ENCODE assay signal across 19 cellular contexts in genomic region chr17:63588797-63589196, GRCh38. TPM values are rescaled to one million over a fixed set of nuclear protein-coding genes. Genes with fewer than 3 reads are reported as not detected.
DNase-seq lines count a peak whose midpoint lies in the region; ATAC-seq and TF ChIP-seq lines count a peak whose summit lies in the region.
"Had no signal": no experiment of that assay in that cellular context is flagged by ENCODE, and none has a peak within 500 bp of the region (broad histone marks: within the 10 kb centered on the region; RNA-seq: fewer than 3 reads in every experiment).

No MANE protein-coding gene starts in this region.

- DNase-seq in NCI-H1092 treated with DMSO at 0.1 percent for 48 hours (lab: John Stamatoyannopoulos, UW) (peak; percentile 3), NCI-H1092 (lab: John Stamatoyannopoulos, UW) (no peak), NCI-H1694 treated with DMSO at 0.1 percent for 48 hours (lab: John Stamatoyannopoulos, UW) (peak; percentile 47)
- no peak for DNase-seq in CD4-positive, alpha-beta T cell
- DNase-seq in stimulated activated effector memory CD8-positive, alpha-beta T cell treated with anti-CD3 and anti-CD28 coated beads, Interleukin-12 subunit alpha, Interleukin-12 subunit beta, amount 100 ng/mL, for 72 hours (ENCODE audit: low spot score in 2 of 2): no peak
- no peak for DNase-seq in naive thymus-derived CD4-positive, alpha-beta T cell
- DNase-seq: 8988T, Caco-2, DMS79 treated with DMSO at 0.1 percent for 48 hours, EL, GM23248, HCEC 1CT, IMR-90 had no signal

- no peak overlapping the region for H3K27ac ChIP-seq in CD4-positive, alpha-beta T cell (ENCODE audit: low read depth, low read length)
- H3K27ac ChIP-seq in naive thymus-derived CD4-positive, alpha-beta T cell (ENCODE audit: low read depth, low read length): no peak overlapping the region
- H3K27ac ChIP-seq: BLaER1 treated with 17β-estradiol and CSF1 and Interleukin-3, amounts not matched to agents 10 nM and 100 nM; GM23248; HL-60 had no signal

- no peaks in the 10 kb centered on the region for H3K9me3 ChIP-seq in CD4-positive, alpha-beta T cell (ENCODE audit: control insufficient read depth, low read length)
- H3K9me3 ChIP-seq in naive thymus-derived CD4-positive, alpha-beta T cell (ENCODE audit: control insufficient read depth in 2 of 3, low read length in 3 of 3): no peaks in the 10 kb centered on the region
- H3K9me3 ChIP-seq: BLaER1 treated with 17β-estradiol and CSF1 and Interleukin-3, amounts not matched to agents 10 nM and 100 nM; Caco-2 had no signal

- peaks cover 75% of the 10 kb centered on the region for H3K36me3 Mint-ChIP-seq in CD4-positive, alpha-beta T cell (ENCODE audit: low read depth)
- peaks cover 99% of the 10 kb centered on the region for H3K36me3 Mint-ChIP-seq in stimulated activated effector memory CD8-positive, alpha-beta T cell treated with anti-CD3 and anti-CD28 coated beads, Interleukin-12 subunit alpha, Interleukin-12 subunit beta, amount 100 ng/mL, for 72 hours
- peaks cover 8 to 61% (median 30%) of the 10 kb centered on the region in 5 donors for H3K36me3 Mint-ChIP-seq in naive thymus-derived CD4-positive, alpha-beta T cell

- POLR2A ChIA-PET in CD4-positive, alpha-beta T cell (lab: Charles Lee): no interaction called here
- POLR2A ChIA-PET in naive thymus-derived CD4-positive, alpha-beta T cell (lab: Charles Lee): interaction anchor here (1.1 kb wide), 1 partner anchor 14 kb away, joined by 3 read pairs; no protein-coding TSS in a partner anchor

- CTCF ChIA-PET in CD4-positive, alpha-beta T cell (lab: Charles Lee): no interaction called here
- CTCF ChIA-PET in naive thymus-derived CD4-positive, alpha-beta T cell (lab: Charles Lee): no interaction called here

- H3K27me3 ChIP-seq in CD4-positive, alpha-beta T cell (ENCODE audit: control insufficient read depth, insufficient read depth, low read length): no peaks in the 10 kb centered on the region
- no peaks in the 10 kb centered on the region for H3K27me3 ChIP-seq in naive thymus-derived CD4-positive, alpha-beta T cell (ENCODE audit: control insufficient read depth in 2 of 2, insufficient read depth in 2 of 2, low read length in 2 of 2)
- H3K27me3 ChIP-seq: BLaER1 treated with 17β-estradiol and CSF1 and Interleukin-3, amounts not matched to agents 10 nM and 100 nM had no signal

- intact Hi-C loops in CD4-positive, alpha-beta T cell (cut with DNase I, micrococcal nuclease): no loop called here
- intact Hi-C loops in naive thymus-derived CD4-positive, alpha-beta T cell (cut with micrococcal nuclease): no loop called here

- H3K4me3 ChIP-seq in naive thymus-derived CD4-positive, alpha-beta T cell (ENCODE audit: low read length): no peak overlapping the region
- H3K4me3 ChIP-seq: BLaER1 treated with 17β-estradiol and CSF1 and Interleukin-3, amounts not matched to agents 10 nM and 100 nM; GM12878; GM23248; K562 had no signal

- H3K4me3 Mint-ChIP-seq in CD4-positive, alpha-beta T cell: no peak overlapping the region
- no peak overlapping the region for H3K4me3 Mint-ChIP-seq in stimulated activated effector memory CD8-positive, alpha-beta T cell treated with anti-CD3 and anti-CD28 coated beads, Interleukin-12 subunit alpha, Interleukin-12 subunit beta, amount 100 ng/mL, for 72 hours
- no peak overlapping the region for H3K4me3 Mint-ChIP-seq in naive thymus-derived CD4-positive, alpha-beta T cell
- H3K4me3 Mint-ChIP-seq: B cell had no signal

- no peaks in the 10 kb centered on the region for H3K9me3 Mint-ChIP-seq in CD4-positive, alpha-beta T cell
- H3K9me3 Mint-ChIP-seq in stimulated activated effector memory CD8-positive, alpha-beta T cell treated with anti-CD3 and anti-CD28 coated beads, Interleukin-12 subunit alpha, Interleukin-12 subunit beta, amount 100 ng/mL, for 72 hours: no peaks in the 10 kb centered on the region
- H3K9me3 Mint-ChIP-seq in naive thymus-derived CD4-positive, alpha-beta T cell: no peaks in the 10 kb centered on the region

- H3K4me1 Mint-ChIP-seq in CD4-positive, alpha-beta T cell (ENCODE audit: low read depth): peaks cover 16% of the 10 kb centered on the region
- H3K4me1 Mint-ChIP-seq in stimulated activated effector memory CD8-positive, alpha-beta T cell treated with anti-CD3 and anti-CD28 coated beads, Interleukin-12 subunit alpha, Interleukin-12 subunit beta, amount 100 ng/mL, for 72 hours: peaks cover 33% of the 10 kb centered on the region
- peaks cover 11 to 19% (median 13%) of the 10 kb centered on the region in 7 donors for H3K4me1 Mint-ChIP-seq in naive thymus-derived CD4-positive, alpha-beta T cell
- H3K4me1 Mint-ChIP-seq: B cell had no signal

- H3K36me3 ChIP-seq in naive thymus-derived CD4-positive, alpha-beta T cell (ENCODE audit: control insufficient read depth in 2 of 3, insufficient read depth in 3 of 3, low read length in 3 of 3): peaks cover 19 to 76% (median 24%) of the 10 kb centered on the region in 3 experiments

- TF ChIP-seq CTCF in CD4-positive, alpha-beta T cell (IDR thresholded peaks at IDR 0.05): no peak

- peak overlapping the region; percentile 44 for H3K27ac Mint-ChIP-seq in CD4-positive, alpha-beta T cell
- H3K27ac Mint-ChIP-seq in stimulated activated effector memory CD8-positive, alpha-beta T cell treated with anti-CD3 and anti-CD28 coated beads, Interleukin-12 subunit alpha, Interleukin-12 subunit beta, amount 100 ng/mL, for 72 hours: peak overlapping the region; percentile 80
- H3K27ac Mint-ChIP-seq in naive thymus-derived CD4-positive, alpha-beta T cell: peak overlapping the region in 2 of 9 donors; percentile 58 to 72
- H3K27ac Mint-ChIP-seq: B cell had no signal

- H3K27me3 Mint-ChIP-seq in CD4-positive, alpha-beta T cell: no peaks in the 10 kb centered on the region
- H3K27me3 Mint-ChIP-seq in naive thymus-derived CD4-positive, alpha-beta T cell: no peaks in the 10 kb centered on the region
- H3K27me3 Mint-ChIP-seq: B cell had no signal

- H3K4me1 ChIP-seq in naive thymus-derived CD4-positive, alpha-beta T cell (ENCODE audit: control insufficient read depth in 2 of 2, insufficient read depth in 2 of 2, low read length in 2 of 2): peaks cover 0 to 10% of the 10 kb centered on the region in 2 donors
- H3K4me1 ChIP-seq: BLaER1 treated with 17β-estradiol and CSF1 and Interleukin-3, amounts not matched to agents 10 nM and 100 nM; Caco-2 had no signal

- no peak for ATAC-seq in CD4-positive, alpha-beta T cell (ENCODE audit: poor library complexity)
- no peak for ATAC-seq in stimulated activated effector memory CD8-positive, alpha-beta T cell treated with anti-CD3 and anti-CD28 coated beads, Interleukin-12 subunit alpha, Interleukin-12 subunit beta, amount 100 ng/mL, for 72 hours
- ATAC-seq in naive thymus-derived CD4-positive, alpha-beta T cell: no peak
- no peak for ATAC-seq in GM18861 (IDR thresholded peaks at IDR 0.05; ENCODE audit: unreplicated experiment)
- ATAC-seq: GM12878, K562 had no signal

RNA-seq across cellular contexts. Expression of gene TACO1, which starts 11.9 kb away (rescaled TPM):
- total RNA-seq in CD4-positive, alpha-beta T cell: 10 to 100 TPM; 11.3 to 13.2 TPM
- 10 to 100 TPM; 11.1 to 20.3 (median 15.2) TPM for total RNA-seq in naive thymus-derived CD4-positive, alpha-beta T cell
- 10 to 100 TPM; 20.4 to 21.2 TPM for polyA plus RNA-seq in naive thymus-derived CD4-positive, alpha-beta T cell

RNA-seq across cellular contexts. Expression of gene MAP3K3, which starts 33.4 kb away (rescaled TPM):
- total RNA-seq in CD4-positive, alpha-beta T cell: 10 to 100 TPM; 75.8 to 78.1 TPM
- 100 to 1,000 TPM in 1 of 5 experiments, 10 to 100 TPM in 4; 37.5 to 105 (median 85.5) TPM for total RNA-seq in naive thymus-derived CD4-positive, alpha-beta T cell
- 10 to 100 TPM; 29.4 to 45.2 TPM for polyA plus RNA-seq in naive thymus-derived CD4-positive, alpha-beta T cell

RNA-seq across cellular contexts. Expression of gene DCAF7, which starts 38.5 kb away (rescaled TPM):
- total RNA-seq in CD4-positive, alpha-beta T cell: 10 to 100 TPM; 11.3 to 11.9 TPM
- 100 to 1,000 TPM in 1 of 5 experiments, 10 to 100 TPM in 4; 26.0 to 128 (median 70.0) TPM for total RNA-seq in naive thymus-derived CD4-positive, alpha-beta T cell
- 10 to 100 TPM; 56.0 to 83.0 TPM for polyA plus RNA-seq in naive thymus-derived CD4-positive, alpha-beta T cell

Comparison
In these comparisons a context has a peak if more than half of its experiments do, and no peak if none do; other contexts are left out.
1. DNase-seq: peak in NCI-H1092 treated with DMSO at 0.1 percent for 48 hours (single experiment) and NCI-H1694 treated with DMSO at 0.1 percent for 48 hours (single experiment); none in NCI-H1092 (single experiment), CD4-positive, alpha-beta T cell (0 of 10), stimulated activated effector memory CD8-positive, alpha-beta T cell treated with anti-CD3 and anti-CD28 coated beads, Interleukin-12 subunit alpha, Interleukin-12 subunit beta, amount 100 ng/mL, for 72 hours (0 of 2) and naive thymus-derived CD4-positive, alpha-beta T cell (0 of 9).